13 cellular contexts compared by ENCODE assay signal in genomic region chr9:88658311-88658822, GRCh38.
DNase-seq lines count a peak whose midpoint lies in the region; ATAC-seq and TF ChIP-seq lines count a peak whose summit lies in the region.
"Had no signal": no experiment of that assay in that cellular context is flagged by ENCODE, and none has a peak within 500 bp of the region (broad histone marks: within the 10 kb centered on the region; RNA-seq: fewer than 3 reads in every experiment).

No MANE protein-coding gene starts in this region.

- no peaks in the 10 kb centered on the region for H3K36me3 Mint-ChIP-seq in CD8-positive, alpha-beta T cell
- H3K36me3 Mint-ChIP-seq: CD4-positive, alpha-beta memory T cell had no signal

- no peaks in the 10 kb centered on the region for H3K9me3 Mint-ChIP-seq in CD8-positive, alpha-beta T cell
- H3K9me3 Mint-ChIP-seq: activated T-helper 1 cell treated with anti-CD3 and anti-CD28 coated beads, Interleukin-12 subunit alpha, Interleukin-12 subunit beta, Interleukin-2, Interleukin-4 antibody, amounts not matched to agents 30 ng/mL and 10 ng/mL and 1 ng/mL, durations not matched to agents 14 hours and 24 hours and 36 hours; CD4-positive, alpha-beta memory T cell had no signal

- POLR2A ChIA-PET in CD8-positive, alpha-beta T cell (lab: Charles Lee) = no interaction called here

- no peak for TF ChIP-seq POLR2A in gastroesophageal sphincter (IDR thresholded peaks at IDR 0.05)

- H3K9me3 ChIP-seq in adipocyte (ENCODE audit: control insufficient read depth, low read length) = no peaks in the 10 kb centered on the region
- H3K9me3 ChIP-seq in gastroesophageal sphincter = no peaks in the 10 kb centered on the region
- no peaks in the 10 kb centered on the region for H3K9me3 ChIP-seq in CD8-positive, alpha-beta T cell (ENCODE audit: low read length)
- H3K9me3 ChIP-seq: upper lobe of left lung had no signal

- 13 to 19% methylated on average over 6 to 7 of the region's 7 CpGs for WGBS in gastroesophageal sphincter (ENCODE audit: low coverage in 1 of 2), 2 donors

- H3K4me1 ChIP-seq in adipocyte (ENCODE audit: control insufficient read depth, insufficient read depth, low read length) = peaks cover 28% of the 10 kb centered on the region
- peaks cover 4 to 32% (median 5%) of the 10 kb centered on the region in 3 donors for H3K4me1 ChIP-seq in gastroesophageal sphincter
- H3K4me1 ChIP-seq in CD8-positive, alpha-beta T cell (ENCODE audit: insufficient read depth, low read length) = no peaks in the 10 kb centered on the region
- H3K4me1 ChIP-seq: upper lobe of left lung had no signal

- intact Hi-C loops in sciatic nerve (cut with DNase I) = no loop called here
- intact Hi-C loops in CD8-positive, alpha-beta T cell (cut with DNase I, micrococcal nuclease) = no loop called here

- no peaks in the 10 kb centered on the region for H3K36me3 ChIP-seq in adipocyte (ENCODE audit: control insufficient read depth, insufficient read depth, low read length, severe bottlenecking)
- H3K36me3 ChIP-seq in gastroesophageal sphincter = no peaks in the 10 kb centered on the region
- no peaks in the 10 kb centered on the region for H3K36me3 ChIP-seq in CD8-positive, alpha-beta T cell (ENCODE audit: insufficient read depth, low read length)
- H3K36me3 ChIP-seq: upper lobe of left lung had no signal

- ATAC-seq in gastroesophageal sphincter (peak; percentile 88), sciatic nerve (peak; percentile 95)
- ATAC-seq in CD8-positive, alpha-beta T cell = no peak

- TF ChIP-seq CTCF in gastroesophageal sphincter (IDR thresholded peaks at IDR 0.05) = no peak
- no peak for TF ChIP-seq CTCF in CD8-positive, alpha-beta T cell (IDR thresholded peaks at IDR 0.05)

- H3K27ac Mint-ChIP-seq in CD8-positive, alpha-beta T cell = no peak overlapping the region
- H3K27ac Mint-ChIP-seq: activated T-helper 1 cell treated with anti-CD3 and anti-CD28 coated beads, Interleukin-12 subunit alpha, Interleukin-12 subunit beta, Interleukin-2, Interleukin-4 antibody, amounts not matched to agents 30 ng/mL and 10 ng/mL and 1 ng/mL, durations not matched to agents 14 hours and 24 hours and 36 hours; CD4-positive, alpha-beta memory T cell had no signal

- H3K27me3 ChIP-seq in adipocyte (replicated peaks; ENCODE audit: control insufficient read depth, insufficient read depth, low read length) (no peaks in the 10 kb centered on the region), gastroesophageal sphincter (no peaks in the 10 kb centered on the region)
- no peaks in the 10 kb centered on the region for H3K27me3 ChIP-seq in CD8-positive, alpha-beta T cell (ENCODE audit: insufficient read depth, low read length)
- H3K27me3 ChIP-seq: upper lobe of left lung had no signal

- DNase-seq in GM04504 (ENCODE audit: low read depth) (peak; percentile 47), adipocyte (ENCODE audit: low read depth) (peak; percentile 27), sciatic nerve (ENCODE audit: low spot score) (peak; percentile 72), GDM1 (lab: John Stamatoyannopoulos, UW) (no peak), mesenteric fat pad (ENCODE audit: low spot score) (no peak), NCI-H187 (lab: John Stamatoyannopoulos, UW) (no peak)
- no peak for DNase-seq in CD8-positive, alpha-beta T cell
- DNase-seq: activated CD4-positive, CD25-positive, alpha-beta regulatory T cell; CD4-positive, alpha-beta memory T cell; occipital lobe; upper lobe of left lung had no signal

- no peak for TF ChIP-seq EP300 in gastroesophageal sphincter (IDR thresholded peaks at IDR 0.05)

- H3K27me3 Mint-ChIP-seq in CD8-positive, alpha-beta T cell (ENCODE audit: low read depth) = peaks cover 9% of the 10 kb centered on the region

- CTCF ChIA-PET in CD8-positive, alpha-beta T cell (lab: Charles Lee) = no interaction called here

- H3K4me3 ChIP-seq in adipocyte (ENCODE audit: low read length) (no peak overlapping the region), gastroesophageal sphincter (no peak overlapping the region)
- no peak overlapping the region for H3K4me3 ChIP-seq in CD8-positive, alpha-beta T cell (ENCODE audit: low read depth, low read length)
- H3K4me3 ChIP-seq: upper lobe of left lung had no signal

- H3K9ac ChIP-seq in adipocyte (ENCODE audit: low read length) = no peak overlapping the region

- H3K27ac ChIP-seq in gastroesophageal sphincter = peak overlapping the region in 3 of 4 donors; percentile 26 to 59 (median 55)
- H3K27ac ChIP-seq in CD8-positive, alpha-beta T cell (ENCODE audit: low read depth, low read length) = no peak overlapping the region
- H3K27ac ChIP-seq: upper lobe of left lung had no signal

- H3K4me3 Mint-ChIP-seq in CD8-positive, alpha-beta T cell = no peak overlapping the region
- H3K4me3 Mint-ChIP-seq: activated T-helper 1 cell treated with anti-CD3 and anti-CD28 coated beads, Interleukin-12 subunit alpha, Interleukin-12 subunit beta, Interleukin-2, Interleukin-4 antibody, amounts not matched to agents 30 ng/mL and 10 ng/mL and 1 ng/mL, durations not matched to agents 14 hours and 24 hours and 36 hours; CD4-positive, alpha-beta memory T cell had no signal

- H3K4me1 Mint-ChIP-seq in CD8-positive, alpha-beta T cell (ENCODE audit: low read depth) = no peaks in the 10 kb centered on the region
- H3K4me1 Mint-ChIP-seq: CD4-positive, alpha-beta memory T cell had no signal

Comparison
In these comparisons a context has a peak if more than half of its experiments do, and no peak if none do; other contexts are left out.
1. DNase-seq: peak in GM04504 (single experiment), adipocyte (single experiment) and sciatic nerve (single experiment); none in GDM1 (single experiment), mesenteric fat pad (single experiment), CD8-positive, alpha-beta T cell (0 of 7) and NCI-H187 (0 of 2).